In the genomic region with DNA sequence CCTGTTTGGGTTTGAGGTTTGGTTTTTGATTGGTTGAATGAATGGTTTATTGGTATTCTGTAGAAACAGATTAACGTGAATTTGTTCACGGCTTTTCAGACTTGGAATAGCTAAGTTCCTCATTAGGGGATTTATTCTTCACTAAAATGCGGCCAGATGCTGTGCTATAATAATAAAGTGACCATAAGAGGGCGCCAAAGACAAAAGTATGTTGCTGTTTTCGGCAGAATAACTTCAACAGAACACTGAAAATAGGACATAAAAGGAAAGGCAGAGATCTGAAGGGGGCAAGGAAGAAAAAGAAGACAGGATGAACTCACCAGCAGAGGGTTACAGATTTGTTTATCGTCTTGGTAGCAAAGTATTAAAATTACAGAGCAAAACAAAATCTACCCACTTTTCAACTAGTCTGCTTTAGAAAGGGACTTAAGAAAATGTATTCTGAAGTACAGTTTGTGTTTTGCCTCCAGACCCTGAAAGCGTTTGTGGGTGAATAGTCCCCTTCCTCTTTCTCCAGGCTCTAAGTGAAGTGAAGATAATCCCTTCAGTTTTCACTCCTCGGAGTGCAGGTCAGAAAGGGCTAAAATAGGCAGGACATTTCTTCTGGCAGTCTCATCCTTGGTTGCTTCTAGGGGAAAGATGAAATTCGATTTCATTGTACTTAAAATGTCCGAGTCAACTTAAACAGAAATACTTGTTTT, we compare ENCODE assay signal across 8 cellular contexts.
DNase-seq lines count a peak whose midpoint lies in the region; ATAC-seq and TF ChIP-seq lines count a peak whose summit lies in the region.

No MANE protein-coding gene starts in this region.

- H3K4me3 ChIP-seq in right atrium auricular region: no peak overlapping the region

- H3K9me3 ChIP-seq in right atrium auricular region: peaks cover 0 to 2% of the 10 kb centered on the region in 2 donors

- H3K36me3 ChIP-seq in right atrium auricular region: no peaks in the 10 kb centered on the region

- ATAC-seq in Right ventricle myocardium inferior (peak; percentile 72), HG03159 (IDR thresholded peaks at IDR 0.05; ENCODE audit: unreplicated experiment) (peak; percentile 68), sciatic nerve (peak; percentile 84), HG03469 (IDR thresholded peaks at IDR 0.05; ENCODE audit: unreplicated experiment) (no peak)

- no peaks in the 10 kb centered on the region for H3K4me1 ChIP-seq in right atrium auricular region

- TF ChIP-seq CTCF in right atrium auricular region (IDR thresholded peaks at IDR 0.05): peak; percentile 51 to 76

- DNase-seq in Right ventricle myocardium inferior (ENCODE audit: missing footprints) (no peak), cardiac septum (ENCODE audit: low spot score) (no peak), NCI-H446 (lab: John Stamatoyannopoulos, UW) (peak; percentile 23 to 72), amniotic epithelial cell (ENCODE audit: low read depth) (peak; percentile 48), right atrium auricular region (ENCODE audit: low spot score) (no peak), sciatic nerve (ENCODE audit: low spot score) (no peak)

- H3K27me3 ChIP-seq in right atrium auricular region: no peaks in the 10 kb centered on the region

- intact Hi-C loops in Right ventricle myocardium inferior (cut with DNase I): loop anchor here (5.0 to 10.0 kb wide), 3 partner anchors 839 to 947 kb away; no protein-coding TSS in a partner anchor
- intact Hi-C loops in cardiac septum (cut with DNase I): loop anchor here (5.0 to 10.0 kb wide), 4 partner anchors 589 to 1009 kb away; a partner anchor contains a TSS
- intact Hi-C loops in sciatic nerve (cut with DNase I): no loop called here

- no peak overlapping the region for H3K27ac ChIP-seq in right atrium auricular region

Comparison
In these comparisons a context has a peak if more than half of its experiments do, and no peak if none do; other contexts are left out.
1. DNase-seq: peak in NCI-H446 (2 of 2) and amniotic epithelial cell (single experiment); none in Right ventricle myocardium inferior (single experiment), cardiac septum (single experiment), right atrium auricular region (single experiment) and sciatic nerve (single experiment).